ENCODE assay signal across 29 cellular contexts in genomic region chr2:102158336-102158735, GRCh38. TPM values are rescaled to one million over a fixed set of nuclear protein-coding genes. Genes with fewer than 3 reads are reported as not detected.
"Had no signal": no experiment of that assay in that cellular context is flagged by ENCODE, and none has a peak within 500 bp of the region (broad histone marks: within the 10 kb centered on the region; RNA-seq: fewer than 3 reads in every experiment).

No MANE protein-coding gene starts in this region.

- H3K36me3 ChIP-seq: SJCRH30 had no signal

- H3K27ac ChIP-seq: SJCRH30, VCaP had no signal

- H3K9ac ChIP-seq: SK-N-SH had no signal

- H3K9me3 ChIP-seq: adrenal gland, SJCRH30, SK-N-SH had no signal

- H3K27me3 ChIP-seq: adrenal gland had no signal

- ATAC-seq: Panc1, Right ventricle myocardium inferior had no signal

- H3K4me1 ChIP-seq: SJCRH30 had no signal

- H3K4me2 ChIP-seq: SK-N-SH had no signal

- DNase-seq: activated CD4-positive, alpha-beta memory T cell treated with anti-CD3 and anti-CD28 coated beads for 36 hours; activated CD4-positive, alpha-beta T cell treated with anti-CD3 and anti-CD28 coated beads, Interleukin-2, amount 10 ng/mL, durations not matched to agents 7 days and 5 days; activated CD4-positive, CD25-positive, alpha-beta regulatory T cell; activated CD8-positive, alpha-beta memory T cell treated with anti-CD3 and anti-CD28 coated beads for 24 hours; activated gamma-delta T cell treated with Interleukin-2 at 50 U/mL for 16 hours; activated naive CD4-positive, alpha-beta T cell treated with anti-CD3 and anti-CD28 coated beads, Interleukin-2, amount 10 ng/mL, durations not matched to agents 7 days and 5 days; activated naive CD8-positive, alpha-beta T cell treated with anti-CD3 and anti-CD28 coated beads for 36 hours; activated T-cell treated with anti-CD3 and anti-CD28 coated beads, Interleukin-2, amount 50 U/mL, for 48 hours; adrenal gland; anterior cingulate cortex; caudate nucleus; MM.1S; NCI-H1105; NCI-H1436; NCI-H1694 treated with DMSO at 0.1 percent for 48 hours; NCI-H2029 treated with DMSO at 0.1 percent for 48 hours; NCI-H510A treated with DMSO at 0.1 percent for 48 hours; NCI-H69; NK-92 treated with Interleukin-12 subunit alpha and Interleukin-12 subunit beta, amount 100 ng/mL, for 24 hours; OCI-M1; RPMI8226; SJCRH30; SK-N-SH; T-helper 1 cell had no signal

- H3K4me3 ChIP-seq: adrenal gland, SJCRH30 had no signal

RNA-seq across cellular contexts. Expression of gene IL1RL2, which starts 28.5 kb away (rescaled TPM):
- total RNA-seq: activated CD4-positive, alpha-beta T cell treated with anti-CD3 and anti-CD28 coated beads, Interleukin-2, amount 10 ng/mL, durations not matched to agents 7 days and 5 days; activated T-helper 2 cell treated with anti-CD3 and anti-CD28 coated beads, Interferon-gamma antibody, Interleukin-2, Interleukin-4, amounts not matched to agents 10 μg/mL and 5 μg/mL and 100 μg/mL, durations not matched to agents 14 hours and 24 hours and 36 hours; Right ventricle myocardium inferior; SJCRH30; T-helper 2 cell treated with Interferon-gamma antibody and Interleukin-4, amounts not matched to agents 100 ng/mL and 5 ng/mL, for 36 hours had no signal
